ENCODE assay signal across 10 cellular contexts in genomic region chr6:137102851-137103492, GRCh38. TPM values are rescaled to one million over a fixed set of nuclear protein-coding genes. Genes with fewer than 3 reads are reported as not detected.
DNase-seq lines count a peak whose midpoint lies in the region; ATAC-seq and TF ChIP-seq lines count a peak whose summit lies in the region.
"Had no signal": no experiment of that assay in that cellular context is flagged by ENCODE, and none has a peak within 500 bp of the region (broad histone marks: within the 10 kb centered on the region; RNA-seq: fewer than 3 reads in every experiment).

No MANE protein-coding gene starts in this region.

- no peaks in the 10 kb centered on the region for H3K36me3 ChIP-seq in breast epithelium
- no peaks in the 10 kb centered on the region for H3K36me3 ChIP-seq in lower lobe of right lung
- H3K36me3 ChIP-seq in adrenal gland (replicated peaks in 1 of 2): no peaks in the 10 kb centered on the region

- intact Hi-C loops in MCF 10A (cut with micrococcal nuclease): no loop called here
- intact Hi-C loops in breast epithelium (cut with DNase I; ENCODE audit: low total_unique reads): no loop called here
- intact Hi-C loops in lower lobe of right lung (cut with DNase I): no loop called here
- intact Hi-C loops in adrenal gland (cut with DNase I): loop anchor here in 1 of 2 donors (10.0 kb wide), 1 partner anchor 162 kb away; no protein-coding TSS in a partner anchor

- H3K4me3 Mint-ChIP-seq in MCF 10A (ENCODE audit: unreplicated experiment): no peak overlapping the region

- no peaks in the 10 kb centered on the region for H3K36me3 Mint-ChIP-seq in MCF 10A (ENCODE audit: insufficient read depth, unreplicated experiment)

- TF ChIP-seq POLR2A in breast epithelium (IDR thresholded peaks at IDR 0.05) (no peak), NB4 (IDR thresholded peaks at IDR 0.05; ENCODE audit: extremely low read depth, insufficient read length) (no peak), adrenal gland (IDR thresholded peaks at IDR 0.05) (no peak)

- H3K4me1 ChIP-seq in breast epithelium (no peaks in the 10 kb centered on the region), lower lobe of right lung (no peaks in the 10 kb centered on the region), adrenal gland (replicated peaks in 1 of 2) (no peaks in the 10 kb centered on the region)

- H3K4me1 Mint-ChIP-seq in MCF 10A (ENCODE audit: insufficient read depth, unreplicated experiment): peaks cover 25% of the 10 kb centered on the region

- BruUV-seq in MCF 10A (replicated peaks; lab: Mats Ljungman, UMichigan): no TSS peak

- CTCF ChIA-PET in MCF 10A (lab: Yijun Ruan, JAX): interaction anchor here (0.6 to 1.8 kb wide), 4 partner anchors 9 to 290 kb away, joined by 3 to 5 read pairs (median 4); no protein-coding TSS in a partner anchor

- DNase-seq in MCF 10A (ENCODE audit: unreplicated experiment) (no peak), breast epithelium (ENCODE audit: low spot score in 2 of 2) (no peak), NB4 (ENCODE audit: low read depth) (peak; percentile 20), NCI-H526 (lab: John Stamatoyannopoulos, UW) (no peak), lower lobe of right lung (no peak), adrenal gland (no peak)
- DNase-seq in stimulated activated naive CD8-positive, alpha-beta T cell treated with anti-CD3 and anti-CD28 coated beads, Interleukin-15, Interleukin-2, amounts not matched to agents 100 U/mL and 50 U/mL, for 24 hours: peak; percentile 15

- peak overlapping the region; percentile 66 for H3K27ac Mint-ChIP-seq in MCF 10A (ENCODE audit: low read depth, unreplicated experiment)

- no peaks in the 10 kb centered on the region for H3K27me3 Mint-ChIP-seq in MCF 10A (ENCODE audit: insufficient read depth, unreplicated experiment)

- H3K27ac ChIP-seq in breast epithelium (no peak overlapping the region), lower lobe of right lung (no peak overlapping the region), adrenal gland (no peak overlapping the region)
- H3K27ac ChIP-seq: C4-2B had no signal

- POLR2A ChIA-PET in MCF 10A (lab: Yijun Ruan, JAX): interaction anchor here (0.6 to 2.2 kb wide), 6 partner anchors 9 to 115 kb away, joined by 3 to 8 read pairs (median 3); no protein-coding TSS in a partner anchor

- H3K9me3 ChIP-seq in breast epithelium (no peaks in the 10 kb centered on the region), lower lobe of right lung (no peaks in the 10 kb centered on the region), adrenal gland (replicated peaks in 1 of 3) (no peaks in the 10 kb centered on the region)

- peak; percentile 86 for ATAC-seq in HG02759 (IDR thresholded peaks at IDR 0.05; ENCODE audit: unreplicated experiment)
- ATAC-seq in stimulated activated naive CD8-positive, alpha-beta T cell treated with anti-CD3 and anti-CD28 coated beads, Interleukin-15, Interleukin-2, amounts not matched to agents 100 U/mL and 50 U/mL, for 24 hours: peak; percentile 88
- no peak for ATAC-seq in lower lobe of right lung

- TF ChIP-seq CTCF in MCF 10A (IDR thresholded peaks at IDR 0.05; ENCODE audit: unreplicated experiment) (no peak), breast epithelium (IDR thresholded peaks at IDR 0.05) (no peak), NB4 (IDR thresholded peaks at IDR 0.05; ENCODE audit: low read depth, low read length) (no peak), lower lobe of right lung (IDR thresholded peaks at IDR 0.05) (no peak), adrenal gland (IDR thresholded peaks at IDR 0.05) (no peak)

- no peak overlapping the region for H3K4me3 ChIP-seq in breast epithelium
- no peak overlapping the region for H3K4me3 ChIP-seq in NB4 (ENCODE audit: low read depth, low read length)
- no peak overlapping the region for H3K4me3 ChIP-seq in lower lobe of right lung
- H3K4me3 ChIP-seq in adrenal gland: no peak overlapping the region

- H3K9me3 Mint-ChIP-seq in MCF 10A (ENCODE audit: unreplicated experiment): no peaks in the 10 kb centered on the region

- H3K27me3 ChIP-seq in breast epithelium (no peaks in the 10 kb centered on the region), lower lobe of right lung (ENCODE audit: low read depth) (no peaks in the 10 kb centered on the region), adrenal gland (no peaks in the 10 kb centered on the region)

RNA-seq across cellular contexts. Expression of gene IL20RA, which starts 58.2 kb away (rescaled TPM):
- total RNA-seq in MCF 10A (2022): 0.23 and 0.37 TPM in 2 replicates
- total RNA-seq in breast epithelium: 10 to 100 TPM in 2 of 3 donors, 1 to 10 TPM in 1; 1.6 to 69.8 (median 49.2) TPM
- 10.9 TPM for total RNA-seq in lower lobe of right lung
- total RNA-seq in adrenal gland: 10 to 100 TPM in 7 of 8 donors, 1 to 10 TPM in 1; 8.8 to 23.5 (median 17.9) TPM
- polyA plus RNA-seq in adrenal gland: 1 to 10 TPM; 6.6 to 8.2 (median 8.1) TPM
- total RNA-seq: SK-MEL-5 had no signal

Comparison
In these comparisons a context has a peak if more than half of its experiments do, and no peak if none do; other contexts are left out.
1. DNase-seq: peak in NB4 (single experiment) and stimulated activated naive CD8-positive, alpha-beta T cell treated with anti-CD3 and anti-CD28 coated beads, Interleukin-15, Interleukin-2, amounts not matched to agents 100 U/mL and 50 U/mL, for 24 hours (single experiment); none in MCF 10A (single experiment), breast epithelium (0 of 2), NCI-H526 (0 of 2), lower lobe of right lung (single experiment) and adrenal gland (0 of 7).
2. ATAC-seq: peak in HG02759 (single experiment) and stimulated activated naive CD8-positive, alpha-beta T cell treated with anti-CD3 and anti-CD28 coated beads, Interleukin-15, Interleukin-2, amounts not matched to agents 100 U/mL and 50 U/mL, for 24 hours (single experiment); none in lower lobe of right lung (0 of 2).